ENCODE assay signal across 10 cellular contexts in genomic region chr1:120850071-120850530, GRCh38. TPM values are rescaled to one million over a fixed set of nuclear protein-coding genes. Genes with fewer than 3 reads are reported as not detected.
DNase-seq lines count a peak whose midpoint lies in the region; ATAC-seq and TF ChIP-seq lines count a peak whose summit lies in the region.
"Not testable (repeated sequence)": the region's sequence is repeated elsewhere in the genome, so short reads cannot be mapped to it uniquely, and the experiment has no call there.
"Had no signal": no experiment of that assay in that cellular context is flagged by ENCODE, and none has a peak within 500 bp of the region (broad histone marks: within the 10 kb centered on the region; RNA-seq: fewer than 3 reads in every experiment).

No MANE protein-coding gene starts in this region.

- peak; percentile 3 for ATAC-seq in HG03039 (IDR thresholded peaks at IDR 0.05; ENCODE audit: unreplicated experiment)
- peak; percentile 29 for ATAC-seq in omental fat pad (ENCODE audit: low FRiP score)

- DNase-seq in EL (peak; percentile 83), NCI-H526 treated with DMSO at 0.1 percent for 48 hours (lab: John Stamatoyannopoulos, UW) (peak; percentile 97), activated T-cell treated with anti-CD3 and anti-CD28 coated beads for 1 hour (ENCODE audit: low read depth) (peak; percentile 3), islet precursor cell (peak; percentile 88)
- DNase-seq in omental fat pad (ENCODE audit: low spot score): not testable (repeated sequence)

- H3K27me3 ChIP-seq in duodenal mucosa (ENCODE audit: control insufficient read depth in 1 of 2, insufficient read depth in 2 of 2, low read length in 2 of 2): not testable (repeated sequence)

- not testable (repeated sequence) for H3K4me1 ChIP-seq in duodenal mucosa (ENCODE audit: control insufficient read depth in 1 of 2, insufficient read depth in 2 of 2, low read length in 2 of 2); urinary bladder (ENCODE audit: insufficient read depth)

- 0% methylated on average over 1 of the region's 14 CpGs for WGBS in urinary bladder

- H3K4me3 ChIP-seq in duodenal mucosa (ENCODE audit: low read depth in 1 of 2, low read length in 2 of 2) (peak overlapping the region; percentile 54 to 56), urinary bladder (ENCODE audit: low read depth, low read length) (peak overlapping the region; percentile 25)

- not testable (repeated sequence) for TF ChIP-seq CTCF in omental fat pad (IDR thresholded peaks at IDR 0.05)

- not testable (repeated sequence) for H3K36me3 ChIP-seq in duodenal mucosa (ENCODE audit: control insufficient read depth in 1 of 2, insufficient read depth in 2 of 2, low read length in 2 of 2); urinary bladder (ENCODE audit: insufficient read depth)

- H3K27ac ChIP-seq in duodenal mucosa (ENCODE audit: low read depth, low read length); urinary bladder (ENCODE audit: low read depth): not testable (repeated sequence)

- H3K9ac ChIP-seq in duodenal mucosa (ENCODE audit: low read depth in 1 of 2, low read length in 2 of 2): peak overlapping the region in 1 of 2 donors; percentile 44

- not testable (repeated sequence) for H3K9me3 ChIP-seq in duodenal mucosa (ENCODE audit: control insufficient read depth in 1 of 2, low read length in 2 of 2)

RNA-seq across cellular contexts. Expression of gene PPIAL4A, which starts 39.5 kb away (rescaled TPM):
- not detected for total RNA-seq in omental fat pad
- not detected for total RNA-seq in urinary bladder
- polyA plus RNA-seq in urinary bladder: not detected
- total RNA-seq: Daoy, esophagus muscularis mucosa had no signal
